In genomic region chr2:219726916-219727315, GRCh38 we compare ENCODE assay signal across 18 cellular contexts.
A peak's percentile ranks its signal among the peaks of the same experiment; 100 is the strongest.
DNase-seq lines count a peak whose midpoint lies in the region; ATAC-seq and TF ChIP-seq lines count a peak whose summit lies in the region.
"Had no signal": no experiment of that assay in that cellular context is flagged by ENCODE, and none has a peak within 500 bp of the region (broad histone marks: within the 10 kb centered on the region; RNA-seq: fewer than 3 reads in every experiment).

No MANE protein-coding gene starts in this region.

- H4K91ac ChIP-seq in H9 (ENCODE audit: insufficient read length, low read depth, low read length) = no peak overlapping the region

- no peaks in the 10 kb centered on the region for H3K36me3 Mint-ChIP-seq in H9 (ENCODE audit: insufficient read depth in 1 of 3, low read depth in 3 of 3)
- H3K36me3 Mint-ChIP-seq in WTC11 = no peaks in the 10 kb centered on the region
- H3K36me3 Mint-ChIP-seq: brain; natural killer cell treated with Interleukin-12 subunit alpha and Interleukin-12 subunit beta and Interleukin-15 and Interleukin-18, amount 100 ng/mL, for 72 hours had no signal

- H4K20me1 ChIP-seq in H9 (ENCODE audit: control insufficient read depth, insufficient read depth, insufficient read length) = no peaks in the 10 kb centered on the region

- H3K9me3 ChIP-seq in H9 (ENCODE audit: control insufficient read depth, low read depth, low read length) (no peaks in the 10 kb centered on the region), left ventricle myocardium inferior (replicated peaks) (no peaks in the 10 kb centered on the region), colonic mucosa (no peaks in the 10 kb centered on the region), uterus (no peaks in the 10 kb centered on the region)
- H3K9me3 ChIP-seq: MG63 had no signal

- H3K9ac ChIP-seq in H9 (ENCODE audit: extremely low read depth, insufficient read length, low read length) (no peak overlapping the region), colonic mucosa (ENCODE audit: low read depth in 2 of 2, low read length in 2 of 2) (no peak overlapping the region)

- H3K4me2 ChIP-seq in H9 (ENCODE audit: insufficient read depth, insufficient read length, low read length) = no peak overlapping the region

- H3K4ac ChIP-seq in H9 (ENCODE audit: low read depth, low read length) = no peak overlapping the region

- TF ChIP-seq CTCF in H9 (conservative IDR thresholded peaks at IDR 0.05) (peak; percentile 67), WTC11 (IDR thresholded peaks at IDR 0.05) (no peak), left ventricle myocardium inferior (IDR thresholded peaks at IDR 0.05; ENCODE audit: borderline replicate concordance) (peak; percentile 48), colonic mucosa (IDR thresholded peaks at IDR 0.05) (no peak), uterus (IDR thresholded peaks at IDR 0.05) (no peak)

- no peak overlapping the region for H3K56ac ChIP-seq in H9 (ENCODE audit: insufficient read length, low read depth, low read length)

- H3K27ac ChIP-seq in H9 (ENCODE audit: insufficient read length, low read depth, low read length) (no peak overlapping the region), left ventricle myocardium inferior (replicated peaks) (no peak overlapping the region), colonic mucosa (no peak overlapping the region), uterus (no peak overlapping the region)

- no peak overlapping the region for H4K5ac ChIP-seq in H9 (ENCODE audit: insufficient read length, low read depth, low read length)

- H3K4me3 Mint-ChIP-seq in H9 (no peak overlapping the region), WTC11 (no peak overlapping the region)
- H3K4me3 Mint-ChIP-seq: B cell; brain; natural killer cell treated with Interleukin-12 subunit alpha and Interleukin-12 subunit beta and Interleukin-15 and Interleukin-18, amount 100 ng/mL, for 72 hours; T-helper 2 cell treated with Interferon-gamma antibody and Interleukin-4, amounts not matched to agents 5 μg/mL and 100 μg/mL, for 36 hours had no signal

- H2AK5ac ChIP-seq in H9 (ENCODE audit: insufficient read length, low read length) = no peak overlapping the region

- H2BK15ac ChIP-seq in H9 (ENCODE audit: low read depth, low read length) = no peak overlapping the region

- intact Hi-C loops in left ventricle myocardium inferior (cut with micrococcal nuclease) (no loop called here), colonic mucosa (cut with DNase I) (no loop called here), uterus (cut with DNase I; ENCODE audit: low total_unique reads) (no loop called here)

- no peaks in the 10 kb centered on the region for H3K9me3 Mint-ChIP-seq in H9
- 0 out of 2 replicates have a peak, but pooled peaks cover 4% of the 10 kb centered on the region for H3K9me3 Mint-ChIP-seq in WTC11
- H3K9me3 Mint-ChIP-seq: natural killer cell treated with Interleukin-12 subunit alpha and Interleukin-12 subunit beta and Interleukin-15 and Interleukin-18, amount 100 ng/mL, for 72 hours; T-helper 2 cell treated with Interferon-gamma antibody and Interleukin-4, amounts not matched to agents 5 μg/mL and 100 μg/mL, for 36 hours had no signal

- H3K4me1 ChIP-seq in H9 (ENCODE audit: insufficient read depth, low read length) (no peaks in the 10 kb centered on the region), left ventricle myocardium inferior (peaks cover 25% of the 10 kb centered on the region), colonic mucosa (no peaks in the 10 kb centered on the region), uterus (no peaks in the 10 kb centered on the region)

- no peak overlapping the region for H3K4me3 ChIP-seq in left ventricle myocardium inferior
- no peak overlapping the region for H3K4me3 ChIP-seq in colonic mucosa
- no peak overlapping the region for H3K4me3 ChIP-seq in uterus
- H3K4me3 ChIP-seq: MG63 had no signal

- H3K27me3 ChIP-seq in H9 (ENCODE audit: insufficient read depth, low read length) (no peaks in the 10 kb centered on the region), left ventricle myocardium inferior (ENCODE audit: low read depth) (no peaks in the 10 kb centered on the region), colonic mucosa (no peaks in the 10 kb centered on the region), uterus (no peaks in the 10 kb centered on the region)
- H3K27me3 ChIP-seq: MG63 had no signal

- no peak overlapping the region for H2BK5ac ChIP-seq in H9 (ENCODE audit: insufficient read length, low read length)

- H2BK20ac ChIP-seq in H9 (ENCODE audit: low read depth, low read length, poor library complexity, severe bottlenecking) = no peak overlapping the region

- no peak overlapping the region for H2AFZ ChIP-seq in H9 (ENCODE audit: low read length)

- no CpG with 5 or more reads among the region's 2 CpGs for WGBS in H9 (ENCODE audit: extremely low coverage, insufficient read length, low lambda C conversion rate)

- peaks cover 3% of the 10 kb centered on the region for H3K27me3 Mint-ChIP-seq in H9 (ENCODE audit: low read depth)
- no peaks in the 10 kb centered on the region for H3K27me3 Mint-ChIP-seq in WTC11 (ENCODE audit: low read depth)

- DNase-seq in AG08395 (ENCODE audit: low spot score) (peak; percentile 20), H9 (peak; percentile 44), WTC11 (ENCODE audit: low spot score) (no peak), left ventricle myocardium inferior (no peak), colonic mucosa (no peak), uterus (no peak)
- DNase-seq in activated CD8-positive, alpha-beta memory T cell treated with anti-CD3 and anti-CD28 coated beads for 24 hours = no peak
- DNase-seq: activated CD4-positive, alpha-beta T cell treated with anti-CD3 and anti-CD28 coated beads, Interleukin-2, amount 50 U/mL, for 1 hour; GOT3; left cardiac atrium; MG63; NCI-H2171 treated with DMSO at 0.1 percent for 48 hours; stimulated activated naive CD4-positive, alpha-beta T cell treated with Interleukin-2 at 50 U/mL for 16 hours had no signal

- no peak overlapping the region for H3K27ac Mint-ChIP-seq in H9
- H3K27ac Mint-ChIP-seq in WTC11 = no peak overlapping the region
- H3K27ac Mint-ChIP-seq: B cell; brain; natural killer cell treated with Interleukin-12 subunit alpha and Interleukin-12 subunit beta and Interleukin-15 and Interleukin-18, amount 100 ng/mL, for 72 hours; T-helper 2 cell treated with Interferon-gamma antibody and Interleukin-4, amounts not matched to agents 5 μg/mL and 100 μg/mL, for 36 hours had no signal

- peaks cover 16 to 19% of the 10 kb centered on the region in 2 experiments for H3K4me1 Mint-ChIP-seq in H9
- peaks cover 19% of the 10 kb centered on the region for H3K4me1 Mint-ChIP-seq in WTC11
- H3K4me1 Mint-ChIP-seq: B cell had no signal

- no peak overlapping the region for H4K8ac ChIP-seq in H9 (replicated peaks; ENCODE audit: insufficient read length, low read depth, low read length)

- no peak for TF ChIP-seq POLR2A in GM18505 (IDR thresholded peaks at IDR 0.05; ENCODE audit: borderline replicate concordance, extremely low read depth, insufficient read depth, insufficient read length)
- TF ChIP-seq POLR2A in uterus (IDR thresholded peaks at IDR 0.05) = no peak

- H3T11ph ChIP-seq in H9 (ENCODE audit: low read length) = no peak overlapping the region

- H2BK12ac ChIP-seq in H9 (ENCODE audit: insufficient read length, low read depth, low read length) = no peak overlapping the region

- H3K23ac ChIP-seq in H9 (ENCODE audit: insufficient read length, low read depth, low read length) = no peak overlapping the region

- CTCF ChIA-PET in WTC11 (lab: Charles Lee) = interaction anchor here (0.6 to 3.2 kb wide), 13 partner anchors 9 to 185 kb away, joined by 3 to 18 read pairs (median 3); no protein-coding TSS in a partner anchor

- no peaks in the 10 kb centered on the region for H3K79me1 ChIP-seq in H9 (ENCODE audit: insufficient read depth, low read depth, low read length, poor library complexity, severe bottlenecking)

- no peak overlapping the region for H2BK120ac ChIP-seq in H9 (ENCODE audit: low read depth, low read length, poor library complexity, severe bottlenecking)

- H3K23me2 ChIP-seq in H9 (ENCODE audit: insufficient read length, low read depth, low read length, poor library complexity, severe bottlenecking) = no peaks in the 10 kb centered on the region

- H3K36me3 ChIP-seq in left ventricle myocardium inferior = no peaks in the 10 kb centered on the region
- no peaks in the 10 kb centered on the region for H3K36me3 ChIP-seq in colonic mucosa
- H3K36me3 ChIP-seq in uterus = no peaks in the 10 kb centered on the region
- H3K36me3 ChIP-seq: MG63 had no signal

- ATAC-seq in WTC11 (peak; percentile 86), GM18505 (IDR thresholded peaks at IDR 0.05; ENCODE audit: unreplicated experiment) (no peak)
- ATAC-seq: natural killer cell treated with Interleukin-12 subunit alpha and Interleukin-12 subunit beta and Interleukin-15 and Interleukin-18, amount 100 ng/mL, for 72 hours had no signal

- no peak overlapping the region for H3K14ac ChIP-seq in H9 (ENCODE audit: insufficient read depth, low read length)

- POLR2A ChIA-PET in WTC11 (lab: Charles Lee) = no interaction called here

- no peak overlapping the region for H3K18ac ChIP-seq in H9 (ENCODE audit: insufficient read length, low read depth, low read length)

- no peaks in the 10 kb centered on the region for H3K79me2 ChIP-seq in H9 (ENCODE audit: insufficient read depth, low read length)

TF ChIP-seq in WTC11, 78 proteins besides CTCF, POLR2A, EP300 and RAD21 (continues in another document):
- no peak for TF ChIP-seq GRHL2 (CRISPR knock-in tag; IDR thresholded peaks at IDR 0.05; ENCODE audit: insufficient replicate concordance, severe bottlenecking)
- TF ChIP-seq ZNF512 (CRISPR knock-in tag; IDR thresholded peaks at IDR 0.05; ENCODE audit: borderline replicate concordance) = no peak
- no peak for TF ChIP-seq ZNF396 (CRISPR knock-in tag; IDR thresholded peaks at IDR 0.05; ENCODE audit: borderline replicate concordance)
- TF ChIP-seq USF1 (CRISPR knock-in tag; IDR thresholded peaks at IDR 0.05) = no peak
- no peak for TF ChIP-seq EMX1 (CRISPR knock-in tag; IDR thresholded peaks at IDR 0.05)

Comparison
In these comparisons a context has a peak if more than half of its experiments do, and no peak if none do; other contexts are left out.
1. DNase-seq: peak in AG08395 (single experiment) and H9 (single experiment); none in WTC11 (single experiment), left ventricle myocardium inferior (single experiment), activated CD8-positive, alpha-beta memory T cell treated with anti-CD3 and anti-CD28 coated beads for 24 hours (single experiment), colonic mucosa (single experiment) and uterus (0 of 2).
2. CTCF ChIP-seq: peak in H9 (single experiment) and left ventricle myocardium inferior (single experiment); none in WTC11 (single experiment), colonic mucosa (single experiment) and uterus (0 of 4).